In genomic region chr22:43476341-43476740, GRCh38 we compare ENCODE assay signal across 13 cellular contexts.
DNase-seq lines count a peak whose midpoint lies in the region; ATAC-seq, FAIRE-seq and TF ChIP-seq lines count a peak whose summit lies in the region.
"Had no signal": no experiment of that assay in that cellular context is flagged by ENCODE, and none has a peak within 500 bp of the region (broad histone marks: within the 10 kb centered on the region; RNA-seq: fewer than 3 reads in every experiment).

No MANE protein-coding gene starts in this region.

- TF ChIP-seq POLR2A in NB4 (IDR thresholded peaks at IDR 0.05; ENCODE audit: extremely low read depth, insufficient read length) (no peak), H1 (IDR thresholded peaks at IDR 0.05; ENCODE audit: control extremely low read depth in 1 of 2, low read depth in 2 of 2, low read length in 2 of 2) (no peak)

- no peak overlapping the region for H3K23ac ChIP-seq in H1 (ENCODE audit: insufficient read length)
- H3K23ac ChIP-seq in trophoblast cell (ENCODE audit: low read length), result no peak overlapping the region

- H2AFZ ChIP-seq in H1 (ENCODE audit: low read length) (no peak overlapping the region), trophoblast cell (ENCODE audit: insufficient read depth, low read length, poor library complexity) (no peak overlapping the region)
- H2AFZ ChIP-seq: GM23248 had no signal

- no peaks in the 10 kb centered on the region for H3K79me2 ChIP-seq in H1 (ENCODE audit: control insufficient read depth in 1 of 2, insufficient read depth in 2 of 2, low read length in 2 of 2)
- no peaks in the 10 kb centered on the region for H3K79me2 ChIP-seq in trophoblast cell (ENCODE audit: control insufficient read depth, insufficient read depth, low read length, poor library complexity)

- WGBS in H1 (ENCODE audit: extremely low coverage in 1 of 2, insufficient coverage in 1 of 2, insufficient read length in 1 of 2, insufficient replicate concordance in 2 of 2, low coverage in 1 of 2, low lambda C conversion rate in 2 of 2, missing lambda C conversion rate in 1 of 2), 2 experiments, result 71% methylated on average over 4 of the region's 5 CpGs; no CpG with 5 or more reads in 1 of the 2 experiments
- WGBS in trophoblast cell (ENCODE audit: extremely low coverage, insufficient coverage, insufficient read length), result no CpG with 5 or more reads among the region's 5 CpGs

- H2BK20ac ChIP-seq in H1 (ENCODE audit: low read length), result no peak overlapping the region

- no peak overlapping the region for H3K4me2 ChIP-seq in H1 (ENCODE audit: insufficient read depth in 1 of 2, low read depth in 2 of 2, low read length in 2 of 2)
- H3K4me2 ChIP-seq in trophoblast cell (ENCODE audit: low read length), result no peak overlapping the region

- H2BK120ac ChIP-seq in H1 (replicated peaks; ENCODE audit: low read depth, low read length) (no peak overlapping the region), trophoblast cell (ENCODE audit: insufficient read depth, low read length, poor library complexity) (no peak overlapping the region)

- H4K5ac ChIP-seq in H1 (ENCODE audit: insufficient read length, low read depth, low read length), result no peak overlapping the region

- 0 out of 7 replicates have a peak, but pooled peaks cover 0 to 2% (median 0%) of the 10 kb centered on the region in 4 experiments for H3K4me1 ChIP-seq in H1 (replicated peaks in 1 of 4; ENCODE audit: control insufficient read depth in 3 of 4, insufficient read depth in 4 of 4, low read length in 3 of 4)
- peaks cover 0 to 6% of the 10 kb centered on the region in 2 experiments for H3K4me1 ChIP-seq in trophoblast cell (ENCODE audit: control insufficient read depth in 1 of 2, insufficient read depth in 2 of 2, low read length in 2 of 2)
- H3K4me1 ChIP-seq in foreskin keratinocyte, result no peaks in the 10 kb centered on the region

- no peaks in the 10 kb centered on the region for H3K79me1 ChIP-seq in H1 (ENCODE audit: low read depth, low read length)
- H3K79me1 ChIP-seq in trophoblast cell (ENCODE audit: low read length), result no peaks in the 10 kb centered on the region

- H3K27me3 ChIP-seq in H1 (replicated peaks in 1 of 4; ENCODE audit: control insufficient read depth in 3 of 4, extremely low read depth in 1 of 4, insufficient read depth in 3 of 4, low read length in 3 of 4) (no peaks in the 10 kb centered on the region; a peak in 1 of 7 replicates), trophoblast cell (ENCODE audit: insufficient read depth, low read length) (no peaks in the 10 kb centered on the region), foreskin keratinocyte (no peaks in the 10 kb centered on the region)

- H3K23me2 ChIP-seq in H1 (ENCODE audit: low read depth, low read length), result peaks cover 8% of the 10 kb centered on the region; the same call in 1 of the 2 replicates

- H3K36me3 ChIP-seq in H1 (ENCODE audit: control insufficient read depth in 2 of 4, insufficient read depth in 4 of 4, low read length in 3 of 4), result no peaks in the 10 kb centered on the region
- no peaks in the 10 kb centered on the region for H3K36me3 ChIP-seq in trophoblast cell (ENCODE audit: control insufficient read depth in 1 of 2, insufficient read depth in 2 of 2, low read length in 2 of 2)

- H3K18ac ChIP-seq in H1 (ENCODE audit: extremely low read depth, low read length) (no peak overlapping the region; the same call in 1 of the 2 replicates), trophoblast cell (ENCODE audit: low read length) (no peak overlapping the region)

- no peak overlapping the region for H3K14ac ChIP-seq in H1 (ENCODE audit: insufficient read length)
- H3K14ac ChIP-seq in trophoblast cell (ENCODE audit: low read length), result no peak overlapping the region

- intact Hi-C loops in cardiac septum (cut with DNase I) (no loop called here), left cardiac atrium (cut with DNase I) (no loop called here)

- H3K27ac ChIP-seq in H1 (ENCODE audit: low read depth, low read length), result no peak overlapping the region
- no peak overlapping the region for H3K27ac ChIP-seq in trophoblast cell (ENCODE audit: low read depth, low read length)
- H3K27ac ChIP-seq in foreskin keratinocyte, result no peak overlapping the region
- H3K27ac ChIP-seq: GM23248 had no signal

- H3K4ac ChIP-seq in H1 (replicated peaks; ENCODE audit: insufficient read length, low read depth, low read length), result no peak overlapping the region
- H3K4ac ChIP-seq in trophoblast cell (ENCODE audit: low read depth, low read length), result no peak overlapping the region

- H4K12ac ChIP-seq in trophoblast cell (ENCODE audit: low read depth, low read length), result no peak overlapping the region

- no peak for FAIRE-seq in H1 (lab: Jason Lieb, UNC)
- FAIRE-seq: D721Med had no signal

- CTCF ChIA-PET in H1 (lab: Charles Lee; ENCODE audit: partially characterized antibody), result interaction anchor here (0.5 to 1.8 kb wide), 11 partner anchors 9 to 353 kb away, joined by 3 to 7 read pairs (median 3); no protein-coding TSS in a partner anchor

- H2BK5ac ChIP-seq in H1 (ENCODE audit: low read depth, low read length) (no peak overlapping the region), trophoblast cell (ENCODE audit: low read depth, low read length, poor library complexity) (no peak overlapping the region)

- POLR2A ChIA-PET in H1 (lab: Charles Lee; ENCODE audit: partially characterized antibody), result no interaction called here

- peak; percentile 27 for TF ChIP-seq CTCF in NB4 (IDR thresholded peaks at IDR 0.05; ENCODE audit: low read depth, low read length)
- peak; percentile 50 to 66 (median 64); a peak in 3 of 4 replicates for TF ChIP-seq CTCF in H1 (IDR thresholded peaks at IDR 0.05; ENCODE audit: control extremely low read depth in 1 of 3, insufficient read depth in 1 of 3, low read depth in 1 of 3, low read length in 3 of 3)
- no peak for TF ChIP-seq CTCF in foreskin keratinocyte (conservative IDR thresholded peaks at IDR 0.05)

- H2AK5ac ChIP-seq in H1 (ENCODE audit: low read depth, low read length) (no peak overlapping the region), trophoblast cell (ENCODE audit: low read length) (no peak overlapping the region)

- H4K8ac ChIP-seq in H1 (ENCODE audit: extremely low read depth, insufficient read depth, low read length) (no peak overlapping the region), trophoblast cell (ENCODE audit: low read depth, low read length) (no peak overlapping the region)

- no peak overlapping the region for H3K56ac ChIP-seq in H1 (replicated peaks; ENCODE audit: insufficient read length, low read depth, low read length)

- no peak for TF ChIP-seq EP300 in H1 (IDR thresholded peaks at IDR 0.05; ENCODE audit: borderline replicate concordance in 1 of 2, low read depth in 2 of 2, low read length in 2 of 2)

- H2BK15ac ChIP-seq in H1 (ENCODE audit: low read length), result no peak overlapping the region

- H4K91ac ChIP-seq in H1 (replicated peaks; ENCODE audit: insufficient read length, low read length), result no peak overlapping the region
- H4K91ac ChIP-seq in trophoblast cell (ENCODE audit: low read depth, low read length), result no peak overlapping the region

- H3K9ac ChIP-seq in H1 (replicated peaks in 1 of 4; ENCODE audit: extremely low read depth in 1 of 4, low read depth in 3 of 4, low read length in 3 of 4), result no peak overlapping the region
- no peak overlapping the region for H3K9ac ChIP-seq in trophoblast cell (ENCODE audit: low read length)
- H3K9ac ChIP-seq: GM23248 had no signal

- ATAC-seq in left cardiac atrium, result no peak
- no peak for ATAC-seq in foreskin keratinocyte
- ATAC-seq in GM19455 (IDR thresholded peaks at IDR 0.05; ENCODE audit: unreplicated experiment), result no peak
- ATAC-seq: activated CD8-positive, alpha-beta T cell treated with anti-CD3 and anti-CD28 coated beads, Interleukin-2, amount 10 ng/mL, durations not matched to agents 7 days and 5 days had no signal

- DNase-seq in cardiac septum (ENCODE audit: low spot score) (peak; percentile 49), left cardiac atrium (no peak), NB4 (ENCODE audit: low read depth) (peak; percentile 18), H1 (ENCODE audit: low read depth in 1 of 2, low spot score in 2 of 2) (no peak), trophoblast cell (no peak), activated gamma-delta T cell treated with Interleukin-2 at 50 U/mL for 16 hours (no peak), foreskin keratinocyte (no peak)
- DNase-seq: activated CD8-positive, alpha-beta T cell treated with anti-CD3 and anti-CD28 coated beads, Interleukin-2, amount 10 ng/mL, durations not matched to agents 7 days and 5 days; AML-193; GM23248; retina had no signal

- H2BK12ac ChIP-seq in H1 (ENCODE audit: low read depth, low read length), result no peak overlapping the region
- no peak overlapping the region for H2BK12ac ChIP-seq in trophoblast cell (ENCODE audit: low read length)

- peak; percentile 61 to 63 for TF ChIP-seq RAD21 in H1 (IDR thresholded peaks at IDR 0.05 in 1 of 2, conservative IDR thresholded peaks at IDR 0.05 in 1 of 2; ENCODE audit: low read depth in 2 of 2, low read length in 2 of 2)

- H3K4me3 ChIP-seq in NB4 (ENCODE audit: low read depth, low read length) (no peak overlapping the region), H1 (ENCODE audit: extremely low read depth in 1 of 4, insufficient read depth in 2 of 4, low read depth in 3 of 4, low read length in 4 of 4) (no peak overlapping the region), trophoblast cell (ENCODE audit: low read depth, low read length) (no peak overlapping the region)
- H3K4me3 ChIP-seq: GM23248 had no signal

- H3K9me3 ChIP-seq in H1 (ENCODE audit: insufficient read depth in 2 of 2, low read depth in 1 of 2, low read length in 1 of 2), result no peaks in the 10 kb centered on the region
- H3K9me3 ChIP-seq in trophoblast cell (ENCODE audit: insufficient read depth, low read depth, low read length), result no peaks in the 10 kb centered on the region

- peaks cover 0 to 4% of the 10 kb centered on the region in 2 experiments for H4K20me1 ChIP-seq in H1 (replicated peaks in 1 of 2; ENCODE audit: control insufficient read depth in 1 of 2, insufficient read depth in 2 of 2, low read length in 2 of 2)

TF ChIP-seq in H1, 55 proteins besides CTCF, POLR2A, EP300 and RAD21 (continues in another document):
- TF ChIP-seq GTF2F1 (IDR thresholded peaks at IDR 0.05; ENCODE audit: borderline replicate concordance, low read depth, low read length) (no peak), BCL11A (IDR thresholded peaks at IDR 0.05; ENCODE audit: low read depth in 2 of 2, low read length in 2 of 2) (no peak), TCF12 (IDR thresholded peaks at IDR 0.05; ENCODE audit: low read depth, low read length) (no peak), SIRT6 (IDR thresholded peaks at IDR 0.05; ENCODE audit: low read length) (no peak), KDM1A (IDR thresholded peaks at IDR 0.05; ENCODE audit: borderline replicate concordance, low read length) (no peak), ASH2L (IDR thresholded peaks at IDR 0.05; ENCODE audit: low read length) (no peak), FOSL1 (IDR thresholded peaks at IDR 0.05; ENCODE audit: insufficient read depth, low read depth, low read length) (no peak), SAP30 (IDR thresholded peaks at IDR 0.05; ENCODE audit: insufficient read depth, insufficient replicate concordance, low read length) (no peak)
- TF ChIP-seq, protein P1, sequence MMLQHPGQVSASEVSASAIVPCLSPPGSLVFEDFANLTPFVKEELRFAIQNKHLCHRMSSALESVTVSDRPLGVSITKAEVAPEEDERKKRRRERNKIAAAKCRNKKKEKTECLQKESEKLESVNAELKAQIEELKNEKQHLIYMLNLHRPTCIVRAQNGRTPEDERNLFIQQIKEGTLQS (IDR thresholded peaks at IDR 0.05; ENCODE audit: insufficient read depth, low read depth, low read length), result no peak

Comparison
In these comparisons a context has a peak if more than half of its experiments do, and no peak if none do; other contexts are left out.
1. DNase-seq: peak in cardiac septum (single experiment) and NB4 (single experiment); none in left cardiac atrium (single experiment), H1 (0 of 2), trophoblast cell (0 of 2), activated gamma-delta T cell treated with Interleukin-2 at 50 U/mL for 16 hours (single experiment) and foreskin keratinocyte (0 of 2).